21 cellular contexts compared by ENCODE assay signal in genomic region chr13:74920945-74921725, GRCh38.
A peak's percentile ranks its signal among the peaks of the same experiment; 100 is the strongest.
DNase-seq lines count a peak whose midpoint lies in the region; ATAC-seq and TF ChIP-seq lines count a peak whose summit lies in the region.
"Had no signal": no experiment of that assay in that cellular context is flagged by ENCODE, and none has a peak within 500 bp of the region (broad histone marks: within the 10 kb centered on the region; RNA-seq: fewer than 3 reads in every experiment).

No MANE protein-coding gene starts in this region.

- H3K4me3 ChIP-seq in BLaER1 (no peak overlapping the region), choroid plexus epithelial cell (ENCODE audit: low read depth, low read length) (no peak overlapping the region), spleen (no peak overlapping the region)
- H3K4me3 ChIP-seq: esophagus muscularis mucosa, upper lobe of left lung had no signal

- 41 to 66% (median 52%) methylated on average over 3 of the region's 3 CpGs for WGBS in spleen, 5 donors

- H3K4me2 ChIP-seq in BLaER1: peak overlapping the region; percentile 39
- H3K4me2 ChIP-seq: KMS-11 had no signal

- DNase-seq in HUDEP-2 (lab: John Stamatoyannopoulos, UW; ENCODE audit: unreplicated experiment in 76 of 76): peak in 64 of 76 experiments; percentile 3 to 84 (median 40)
- DNase-seq in choroid plexus epithelial cell (ENCODE audit: low read depth): peak; percentile 34
- DNase-seq in spleen: no peak
- DNase-seq in activated CD8-positive, alpha-beta memory T cell treated with anti-CD3 and anti-CD28 coated beads for 24 hours: no peak
- no peak for DNase-seq in NCI-H146 treated with DMSO at 0.1 percent for 48 hours (lab: John Stamatoyannopoulos, UW; ENCODE audit: unreplicated experiment)
- no peak for DNase-seq in G401 (ENCODE audit: low spot score)
- DNase-seq: 8988T; activated CD4-positive, alpha-beta T cell treated with anti-CD3 and anti-CD28 coated beads, Interleukin-2, amount 50 U/mL, for 4 hours; activated T-cell treated with anti-CD3 and anti-CD28 coated beads for 4 hours; central memory CD4-positive, alpha-beta T cell; DMS 273 treated with DMSO at 0.1 percent for 48 hours; left colon; NCI-H1092; NCI-H2107; nephron progenitor cell; upper lobe of left lung had no signal

- no peaks in the 10 kb centered on the region for H3K36me3 ChIP-seq in BLaER1
- no peaks in the 10 kb centered on the region for H3K36me3 ChIP-seq in spleen
- H3K36me3 ChIP-seq: esophagus muscularis mucosa, upper lobe of left lung had no signal

- intact Hi-C loops in spleen (cut with DNase I; ENCODE audit: low total_unique reads): no loop called here

- H3K27me3 ChIP-seq in BLaER1 (no peaks in the 10 kb centered on the region), spleen (replicated peaks in 1 of 7) (no peaks in the 10 kb centered on the region)
- H3K27me3 ChIP-seq: esophagus muscularis mucosa, upper lobe of left lung had no signal

- H3K4me1 ChIP-seq in BLaER1: peaks cover 13% of the 10 kb centered on the region
- H3K4me1 ChIP-seq in spleen: no peaks in the 10 kb centered on the region
- H3K4me1 ChIP-seq: esophagus muscularis mucosa, upper lobe of left lung had no signal

- no peak for TF ChIP-seq POLR2A in spleen (IDR thresholded peaks at IDR 0.05)

- H3K9me3 ChIP-seq in BLaER1 (peaks cover 30% of the 10 kb centered on the region), spleen (peaks cover 0 to 33% (median 11%) of the 10 kb centered on the region in 8 donors)

- in situ Hi-C loops in G401 (cut with HindIII; ENCODE audit: low sequenced_read_pairs): no loop called here

- no peaks in the 10 kb centered on the region for H4K20me1 ChIP-seq in BLaER1

- peak; percentile 66 for ATAC-seq in GM18868 (IDR thresholded peaks at IDR 0.05; ENCODE audit: unreplicated experiment)
- ATAC-seq: left colon, Right ventricle myocardium inferior had no signal

- H3K9ac ChIP-seq in BLaER1: no peak overlapping the region
- H3K9ac ChIP-seq: KMS-11 had no signal

- TF ChIP-seq CTCF in choroid plexus epithelial cell (conservative IDR thresholded peaks at IDR 0.05; ENCODE audit: low read depth, low read length): no peak
- no peak for TF ChIP-seq CTCF in spleen (IDR thresholded peaks at IDR 0.05 in 8 of 11, conservative IDR thresholded peaks at IDR 0.05 in 3 of 11)

- no peak overlapping the region; the same call in 1 of the 2 replicates for H3K27ac ChIP-seq in BLaER1
- H3K27ac ChIP-seq in spleen: no peak overlapping the region
- H3K27ac ChIP-seq: esophagus muscularis mucosa, KMS-11, upper lobe of left lung had no signal

Comparison
In these comparisons a context has a peak if more than half of its experiments do, and no peak if none do; other contexts are left out.
1. DNase-seq: peak in HUDEP-2 (64 of 76) and choroid plexus epithelial cell (single experiment); none in spleen (single experiment), activated CD8-positive, alpha-beta memory T cell treated with anti-CD3 and anti-CD28 coated beads for 24 hours (single experiment), NCI-H146 treated with DMSO at 0.1 percent for 48 hours (single experiment) and G401 (single experiment).